20 cellular contexts compared by ENCODE assay signal in the genomic region with DNA sequence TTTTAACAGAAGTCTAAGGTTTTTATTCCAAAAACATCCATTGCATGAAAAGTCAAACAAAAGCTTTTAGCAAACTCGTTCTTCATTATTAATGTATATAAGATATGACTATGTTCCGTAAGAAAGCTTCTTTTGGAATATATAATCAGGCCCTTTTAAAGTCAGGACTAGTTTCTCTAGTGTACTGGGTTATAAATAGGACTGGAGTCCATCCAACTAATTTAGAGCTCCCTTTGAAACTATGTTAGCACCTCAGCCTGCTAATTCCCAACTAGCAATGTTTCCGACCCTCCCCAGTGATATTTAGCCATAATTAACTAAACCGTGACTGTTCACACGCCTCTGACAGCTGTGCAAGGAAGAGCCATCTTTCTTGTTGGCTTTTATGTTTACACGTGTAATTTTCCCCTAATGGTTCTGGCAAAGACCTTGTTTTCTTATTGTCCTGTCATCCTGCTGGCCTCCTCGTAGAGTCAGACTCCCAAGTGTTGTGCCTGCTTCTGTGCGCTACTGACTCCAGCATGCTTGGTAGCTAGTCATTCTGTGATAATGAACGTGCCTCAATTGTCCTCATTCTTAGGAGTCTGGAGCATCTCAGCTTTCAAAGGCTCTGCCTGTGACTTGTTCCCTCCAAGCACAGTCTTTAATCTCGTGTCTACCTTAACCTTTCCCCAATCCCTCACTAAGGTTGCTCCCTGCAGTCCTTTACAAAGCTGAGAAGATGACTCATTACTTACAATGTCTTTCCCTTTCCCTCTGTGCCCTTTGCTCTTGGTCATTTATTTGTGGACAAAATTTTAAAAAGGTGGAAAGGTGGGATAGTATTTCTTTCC.
DNase-seq lines count a peak whose midpoint lies in the region; ATAC-seq and TF ChIP-seq lines count a peak whose summit lies in the region.
"Had no signal": no experiment of that assay in that cellular context is flagged by ENCODE, and none has a peak within 500 bp of the region (broad histone marks: within the 10 kb centered on the region; RNA-seq: fewer than 3 reads in every experiment).

No MANE protein-coding gene starts in this region.

- H3K4me1 ChIP-seq in gastroesophageal sphincter = peaks cover 0 to 55% (median 7%) of the 10 kb centered on the region in 3 donors
- H3K4me1 ChIP-seq: thyroid gland had no signal

- peak overlapping the region; percentile 66 to 82 (median 72) for H3K27ac ChIP-seq in gastroesophageal sphincter
- H3K27ac ChIP-seq: 22Rv1, KMS-11, thyroid gland had no signal

- no peak overlapping the region for H3K4me3 ChIP-seq in gastroesophageal sphincter
- H3K4me3 ChIP-seq: thyroid gland had no signal

- H3K27me3 ChIP-seq in gastroesophageal sphincter = no peaks in the 10 kb centered on the region
- H3K27me3 ChIP-seq: thyroid gland had no signal

- H3K9me3 ChIP-seq in gastroesophageal sphincter = no peaks in the 10 kb centered on the region
- H3K9me3 ChIP-seq: thyroid gland had no signal

- TF ChIP-seq POLR2A in gastroesophageal sphincter (IDR thresholded peaks at IDR 0.05) = no peak

- TF ChIP-seq CTCF in gastroesophageal sphincter (IDR thresholded peaks at IDR 0.05) = no peak

- peak; percentile 49 for ATAC-seq in gastroesophageal sphincter

- peaks cover 0 to 46% of the 10 kb centered on the region in 2 donors for H3K36me3 ChIP-seq in gastroesophageal sphincter
- H3K36me3 ChIP-seq: thyroid gland had no signal

- in situ Hi-C loops in ACHN (cut with HindIII; ENCODE audit: low pct_ligation_motif_present, low pct_unique_long_range_greater_than_20kb, low sequenced_read_pairs) = no loop called here

- WGBS in gastroesophageal sphincter (ENCODE audit: low coverage in 1 of 2), 2 donors = 33 to 39% methylated on average over 10 of the region's 10 CpGs

- peak; percentile 4 for DNase-seq in NCI-H1092 treated with DMSO at 0.1 percent for 48 hours (lab: John Stamatoyannopoulos, UW)
- DNase-seq in NCI-H1092 (lab: John Stamatoyannopoulos, UW) = no peak
- DNase-seq in NCI-H1930 (lab: John Stamatoyannopoulos, UW) = peak; percentile 71 to 77
- DNase-seq in renal cortical epithelial cell (ENCODE audit: low read depth) = peak; percentile 15
- no peak for DNase-seq in NCI-H82 (lab: John Stamatoyannopoulos, UW)
- DNase-seq in NOMO-1 treated with DMSO at 0.1 percent for 48 hours (lab: John Stamatoyannopoulos, UW; ENCODE audit: unreplicated experiment) = no peak
- no peak for DNase-seq in ACHN
- DNase-seq: activated CD4-positive, CD25-positive, alpha-beta regulatory T cell treated with anti-CD3 and anti-CD28 coated beads, Interleukin-2, amount 50 U/mL, for 72 hours; activated gamma-delta T cell treated with Interleukin-2 at 50 U/mL for 16 hours; amniotic stem cell; GOT3; naive B cell; NCI-H1048; NCI-H345; OCI-M1; small intestine; thyroid gland had no signal

- TF ChIP-seq EP300 in gastroesophageal sphincter (IDR thresholded peaks at IDR 0.05) = no peak

Comparison
In these comparisons a context has a peak if more than half of its experiments do, and no peak if none do; other contexts are left out.
1. DNase-seq: peak in NCI-H1092 treated with DMSO at 0.1 percent for 48 hours (single experiment), NCI-H1930 (2 of 2) and renal cortical epithelial cell (single experiment); none in NCI-H1092 (single experiment), NCI-H82 (single experiment), NOMO-1 treated with DMSO at 0.1 percent for 48 hours (single experiment) and ACHN (single experiment).